1 cellular context compared by ENCODE assay signal in the genomic region with DNA sequence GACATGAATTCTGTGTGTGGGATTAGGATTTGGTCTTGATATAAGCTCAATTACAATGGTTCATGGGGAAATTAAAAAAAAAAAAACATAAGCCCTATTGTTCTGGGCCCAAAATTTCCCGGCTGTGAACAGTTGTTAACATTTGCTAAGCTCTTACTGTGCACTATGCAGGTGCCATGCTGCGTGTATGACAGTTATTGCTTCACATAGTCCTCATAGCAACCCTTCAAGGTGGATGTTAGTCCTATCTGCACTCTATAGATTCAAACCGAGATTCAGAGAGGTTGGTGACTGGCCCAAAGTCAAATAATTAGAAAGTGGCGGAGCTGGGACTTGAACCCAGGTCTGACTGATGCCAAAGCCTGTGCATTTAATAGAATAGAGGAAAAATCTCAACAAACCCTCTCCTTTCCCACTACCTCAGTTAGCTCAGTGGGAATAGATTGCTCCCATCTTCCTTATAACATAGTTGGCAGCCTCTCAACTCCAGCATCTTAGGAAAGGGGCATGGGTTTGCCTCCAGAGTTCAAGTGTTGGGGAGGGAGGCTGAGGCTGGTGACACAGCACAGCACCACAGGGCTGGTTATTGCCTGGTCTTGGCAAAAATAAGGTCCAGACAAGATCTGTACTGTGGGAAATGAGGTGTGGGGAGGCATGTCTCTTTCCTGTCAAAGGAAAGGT.
TF ChIP-seq lines count a peak whose summit lies in the region.

No MANE protein-coding gene starts in this region.

TF ChIP-seq in GM23338, 12 proteins besides CTCF, POLR2A, EP300 and RAD21 (continued from another document):
- TF ChIP-seq REST (IDR thresholded peaks at IDR 0.05; ENCODE audit: unreplicated experiment) (no peak), ZNF331 (CRISPR knock-in tag; IDR thresholded peaks at IDR 0.05; ENCODE audit: low read depth) (no peak), CREB1 (CRISPR knock-in tag; IDR thresholded peaks at IDR 0.05; ENCODE audit: low read depth) (no peak)
